In the genomic region with DNA sequence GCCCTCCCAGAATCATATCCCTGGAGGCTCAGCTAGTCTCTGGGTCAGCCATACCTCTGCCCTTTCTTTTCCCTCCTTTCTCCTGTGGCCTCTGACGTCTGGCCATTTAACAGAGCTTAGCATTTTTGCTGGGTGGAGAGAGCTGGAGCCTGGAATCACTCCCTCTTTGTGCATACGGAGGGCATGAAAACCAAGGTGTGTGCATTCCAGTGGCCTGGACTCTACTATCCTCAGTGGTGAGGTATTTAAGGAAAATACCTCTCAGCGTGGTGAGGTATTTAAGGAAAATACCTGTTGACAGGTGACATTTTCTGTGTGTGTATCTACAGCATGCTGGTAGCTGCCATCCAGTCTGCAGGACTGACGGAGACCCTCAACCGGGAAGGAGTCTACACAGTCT, we compare ENCODE assay signal across 27 cellular contexts. TPM values are rescaled to one million over a fixed set of nuclear protein-coding genes. Genes with fewer than 3 reads are reported as not detected.
DNase-seq lines count a peak whose midpoint lies in the region; ATAC-seq and TF ChIP-seq lines count a peak whose summit lies in the region.
"Had no signal": no experiment of that assay in that cellular context is flagged by ENCODE, and none has a peak within 500 bp of the region (broad histone marks: within the 10 kb centered on the region; RNA-seq: fewer than 3 reads in every experiment).

No MANE protein-coding gene starts in this region.

- peaks cover 69% of the 10 kb centered on the region for H3K36me3 ChIP-seq in brain microvascular endothelial cell (replicated peaks)
- peaks cover 7 to 21% (median 8%) of the 10 kb centered on the region in 3 donors for H3K36me3 ChIP-seq in tibial artery
- H3K36me3 ChIP-seq in gastrocnemius medialis: no peaks in the 10 kb centered on the region

- no peak for ATAC-seq in gastrocnemius medialis
- no peak for ATAC-seq in HG03196 (IDR thresholded peaks at IDR 0.05; ENCODE audit: unreplicated experiment)
- ATAC-seq: activated CD8-positive, alpha-beta memory T cell treated with anti-CD3 and anti-CD28 coated beads, Interleukin-2, amount 10 ng/mL, durations not matched to agents 7 days and 5 days; CD8-positive, alpha-beta T cell; esophagus mucosa; naive thymus-derived CD8-positive, alpha-beta T cell had no signal

- H3K27ac ChIP-seq in brain microvascular endothelial cell (peak overlapping the region; percentile 93), tibial artery (peak overlapping the region; percentile 45 to 77), gastrocnemius medialis (no peak overlapping the region)
- H3K27ac ChIP-seq: PC-9, VCaP had no signal

- H3K9me3 Mint-ChIP-seq in HFFc6: no peaks in the 10 kb centered on the region
- no peaks in the 10 kb centered on the region for H3K9me3 Mint-ChIP-seq in mesothelial cell of epicardium
- H3K9me3 Mint-ChIP-seq: activated CD4-positive, alpha-beta T cell treated with anti-CD3 and anti-CD28 coated beads, Interleukin-2, amount 10 ng/mL, durations not matched to agents 24 days and 14 days; activated naive CD4-positive, alpha-beta T cell treated with anti-CD3 and anti-CD28 coated beads, Interleukin-2, amount 50 U/mL, for 24 hours; CD8-positive, alpha-beta T cell; naive thymus-derived CD8-positive, alpha-beta T cell had no signal

- H3K27me3 ChIP-seq in brain microvascular endothelial cell (replicated peaks) (no peaks in the 10 kb centered on the region), tibial artery (no peaks in the 10 kb centered on the region), gastrocnemius medialis (no peaks in the 10 kb centered on the region)
- H3K27me3 ChIP-seq: right atrium auricular region had no signal

- no peaks in the 10 kb centered on the region; the same call in 1 of the 2 replicates for H3K27me3 Mint-ChIP-seq in HFFc6 (ENCODE audit: insufficient read depth)
- no peaks in the 10 kb centered on the region for H3K27me3 Mint-ChIP-seq in mesothelial cell of epicardium (ENCODE audit: low read depth)
- H3K27me3 Mint-ChIP-seq: activated CD4-positive, alpha-beta T cell treated with anti-CD3 and anti-CD28 coated beads, Interleukin-2, amount 10 ng/mL, durations not matched to agents 24 days and 14 days; activated naive CD4-positive, alpha-beta T cell treated with anti-CD3 and anti-CD28 coated beads, Interleukin-2, amount 50 U/mL, for 24 hours had no signal

- H3K36me3 Mint-ChIP-seq in HFFc6 (ENCODE audit: low read depth) (peaks cover 60% of the 10 kb centered on the region), mesothelial cell of epicardium (peaks cover 15% of the 10 kb centered on the region)
- H3K36me3 Mint-ChIP-seq: activated CD8-positive, alpha-beta memory T cell treated with anti-CD3 and anti-CD28 coated beads, Interleukin-2, amount 10 ng/mL, durations not matched to agents 7 days and 5 days; activated naive CD4-positive, alpha-beta T cell treated with anti-CD3 and anti-CD28 coated beads, Interleukin-2, amount 50 U/mL, for 24 hours; CD8-positive, alpha-beta T cell; naive thymus-derived CD8-positive, alpha-beta T cell had no signal

- TF ChIP-seq CTCF in HFFc6 (IDR thresholded peaks at IDR 0.05) (no peak), brain microvascular endothelial cell (IDR thresholded peaks at IDR 0.05; ENCODE audit: low read depth, low read length, missing control alignments) (no peak), mesothelial cell of epicardium (IDR thresholded peaks at IDR 0.05; ENCODE audit: unreplicated experiment) (no peak), tibial artery (IDR thresholded peaks at IDR 0.05) (no peak), gastrocnemius medialis (IDR thresholded peaks at IDR 0.05 in 4 of 5, conservative IDR thresholded peaks at IDR 0.05 in 1 of 5) (no peak)

- H3K4me3 ChIP-seq in brain microvascular endothelial cell (ENCODE audit: low read depth, low read length): no peak overlapping the region
- no peak overlapping the region for H3K4me3 ChIP-seq in tibial artery
- H3K4me3 ChIP-seq in gastrocnemius medialis: no peak overlapping the region
- H3K4me3 ChIP-seq: PC-9, right atrium auricular region had no signal

- peak overlapping the region; percentile 80; the same call in 1 of the 2 replicates for H3K27ac Mint-ChIP-seq in HFFc6
- H3K27ac Mint-ChIP-seq in mesothelial cell of epicardium: peak overlapping the region; percentile 96
- H3K27ac Mint-ChIP-seq: activated CD4-positive, alpha-beta T cell treated with anti-CD3 and anti-CD28 coated beads, Interleukin-2, amount 10 ng/mL, durations not matched to agents 24 days and 14 days; activated CD8-positive, alpha-beta memory T cell treated with anti-CD3 and anti-CD28 coated beads, Interleukin-2, amount 10 ng/mL, durations not matched to agents 7 days and 5 days; activated naive CD4-positive, alpha-beta T cell treated with anti-CD3 and anti-CD28 coated beads, Interleukin-2, amount 50 U/mL, for 24 hours; CD8-positive, alpha-beta T cell had no signal

- intact Hi-C loops in tibial artery (cut with DNase I; ENCODE audit: low total_unique reads): no loop called here
- intact Hi-C loops in gastrocnemius medialis (cut with DNase I; ENCODE audit: low total_unique reads): no loop called here

- H3K9me3 ChIP-seq in tibial artery: no peaks in the 10 kb centered on the region
- H3K9me3 ChIP-seq in gastrocnemius medialis: no peaks in the 10 kb centered on the region
- H3K9me3 ChIP-seq: right atrium auricular region had no signal

- TF ChIP-seq POLR2A in gastrocnemius medialis (IDR thresholded peaks at IDR 0.05): no peak

- H3K4me3 Mint-ChIP-seq in HFFc6 (no peak overlapping the region), mesothelial cell of epicardium (no peak overlapping the region)
- H3K4me3 Mint-ChIP-seq: activated CD4-positive, alpha-beta T cell treated with anti-CD3 and anti-CD28 coated beads, Interleukin-2, amount 10 ng/mL, durations not matched to agents 24 days and 14 days; activated CD8-positive, alpha-beta memory T cell treated with anti-CD3 and anti-CD28 coated beads, Interleukin-2, amount 10 ng/mL, durations not matched to agents 7 days and 5 days; activated naive CD4-positive, alpha-beta T cell treated with anti-CD3 and anti-CD28 coated beads, Interleukin-2, amount 50 U/mL, for 24 hours; CD8-positive, alpha-beta T cell; naive thymus-derived CD8-positive, alpha-beta T cell had no signal

- DNase-seq in HFFc6 (no peak), brain microvascular endothelial cell (no peak), mesothelial cell of epicardium (ENCODE audit: low spot score in 2 of 2, unreplicated experiment in 2 of 2) (no peak), tibial artery (no peak), gastrocnemius medialis (no peak), GOT3 (lab: John Stamatoyannopoulos, UW) (no peak)
- no peak for DNase-seq in stimulated activated CD4-positive, alpha-beta T cell treated with anti-CD3 and anti-CD28 coated beads, Interleukin-4, amount 100 ng/mL, for 4 hours
- DNase-seq: activated CD4-positive, alpha-beta T cell treated with anti-CD3 and anti-CD28 coated beads, Interleukin-2, amount 10 ng/mL, durations not matched to agents 24 days and 14 days; activated CD8-positive, alpha-beta memory T cell treated with anti-CD3 and anti-CD28 coated beads, Interleukin-2, amount 10 ng/mL, durations not matched to agents 7 days and 5 days; anterior cingulate cortex; CD8-positive, alpha-beta T cell; DMS53; effector memory CD4-positive, alpha-beta T cell; GDM1; kidney; naive thymus-derived CD8-positive, alpha-beta T cell; NCI-H1105; NCI-H2029 treated with DMSO at 0.1 percent for 48 hours; NCI-H345; PC-9; stimulated activated CD8-positive, alpha-beta memory T cell treated with anti-CD3 and anti-CD28 coated beads, Interleukin-4, amount 100 ng/mL, for 48 hours; T-helper 2 cell had no signal

- H3K4me1 Mint-ChIP-seq in HFFc6 (ENCODE audit: low read depth) (peaks cover 83% of the 10 kb centered on the region), mesothelial cell of epicardium (peaks cover 55% of the 10 kb centered on the region)
- H3K4me1 Mint-ChIP-seq: activated CD4-positive, alpha-beta T cell treated with anti-CD3 and anti-CD28 coated beads, Interleukin-2, amount 10 ng/mL, durations not matched to agents 24 days and 14 days; activated CD8-positive, alpha-beta memory T cell treated with anti-CD3 and anti-CD28 coated beads, Interleukin-2, amount 10 ng/mL, durations not matched to agents 7 days and 5 days; activated naive CD4-positive, alpha-beta T cell treated with anti-CD3 and anti-CD28 coated beads, Interleukin-2, amount 50 U/mL, for 24 hours had no signal

- in situ Hi-C loops in brain microvascular endothelial cell (cut with HindIII; ENCODE audit: low pct_ligation_motif_present, low sequenced_read_pairs) (no loop called here), gastrocnemius medialis (cut with MboI; ENCODE audit: low sequenced_read_pairs in 4 of 4) (no loop called here)

- H3K4me1 ChIP-seq in tibial artery: peaks cover 0 to 72% (median 44%) of the 10 kb centered on the region in 4 donors
- H3K4me1 ChIP-seq in gastrocnemius medialis: peaks cover 0 to 11% of the 10 kb centered on the region in 2 donors

RNA-seq across cellular contexts. Expression of a gene that starts 27.5 kb away (rescaled TPM):
- total RNA-seq in HFFc6 (2021; fragmentation: NEBNext Ultra II Directional; extraction: Animal tissue kit (Norgen Biotek cat#: 25700)): 100 to 1,000 TPM; 529 to 911 (median 784) TPM
- total RNA-seq in mesothelial cell of epicardium (339 to 354 TPM (median 345 TPM) in 3 replicates), gastrocnemius medialis (10 to 100 TPM; 38.4 to 48.0 (median 40.0) TPM)
- total RNA-seq: activated CD4-positive, alpha-beta T cell treated with anti-CD3 and anti-CD28 coated beads, Interleukin-2, amount 10 ng/mL, durations not matched to agents 24 days and 14 days had no signal

Comparison
In these comparisons a context has a peak if more than half of its experiments do, and no peak if none do; other contexts are left out.
1. H3K27ac ChIP-seq: peak in brain microvascular endothelial cell (single experiment) and tibial artery (2 of 2); none in gastrocnemius medialis (0 of 4).